Comparison of ENCODE assay signal across 35 cellular contexts in the genomic region with DNA sequence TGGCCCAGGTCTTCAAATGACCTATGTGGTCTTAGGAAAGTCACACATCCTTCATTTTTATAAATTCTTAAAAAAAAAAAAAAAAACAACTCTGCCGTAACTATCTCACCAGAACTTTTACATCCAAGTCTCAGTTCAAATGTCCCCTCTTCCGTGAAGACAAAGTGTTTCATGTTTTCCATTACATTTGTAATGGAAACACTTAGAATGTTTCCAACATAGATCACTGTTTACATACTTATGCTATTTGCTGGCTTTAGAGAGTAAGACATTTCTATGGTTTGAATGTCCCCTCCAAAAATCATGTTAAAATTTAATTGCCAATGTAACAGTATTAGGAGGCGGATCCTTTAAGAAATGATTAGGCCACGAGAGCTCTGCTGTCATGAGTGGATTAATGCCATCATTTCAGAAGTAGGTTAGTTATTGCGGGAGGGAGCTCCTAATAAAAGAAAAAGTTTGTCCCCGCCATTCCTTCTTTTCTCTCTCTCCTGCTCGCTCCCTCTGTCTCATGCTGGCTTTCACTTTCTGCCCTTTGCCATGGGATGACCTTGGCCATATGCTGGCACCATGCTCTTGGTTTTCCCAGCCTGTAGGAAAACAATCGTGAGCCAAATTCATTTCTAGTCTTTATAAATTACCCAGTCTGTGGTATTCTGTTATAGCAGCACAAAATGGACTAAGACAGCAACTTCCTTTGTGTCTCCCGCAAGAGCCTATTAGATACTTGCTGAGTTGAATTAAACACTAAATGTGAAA.
"Had no signal": no experiment of that assay in that cellular context is flagged by ENCODE, and none has a peak within 500 bp of the region (broad histone marks: within the 10 kb centered on the region; RNA-seq: fewer than 3 reads in every experiment).

No MANE protein-coding gene starts in this region.

- H3K27ac ChIP-seq: brain microvascular endothelial cell, cardiac muscle cell, Peyer's patch, RWPE1, VCaP had no signal

- H3K4me1 Mint-ChIP-seq: activated B cell treated with CpG ODN at 0.5 μM for 24 hours; activated CD4-positive, alpha-beta memory T cell treated with anti-CD3 and anti-CD28 coated beads, Interleukin-2, amount 10 ng/mL, durations not matched to agents 7 days and 5 days; activated CD8-positive, alpha-beta memory T cell treated with anti-CD3 and anti-CD28 coated beads, Interleukin-2, amount 10 ng/mL, durations not matched to agents 7 days and 5 days; activated naive CD4-positive, alpha-beta T cell treated with anti-CD3 and anti-CD28 coated beads, Interleukin-2, amount 10 ng/mL, durations not matched to agents 7 days and 5 days; activated naive CD8-positive, alpha-beta T cell treated with anti-CD3 and anti-CD28 coated beads, Interleukin-2, amount 50 U/mL, for 24 hours; T-cell; T-helper 17 cell had no signal

- DNase-seq: activated B cell treated with CpG ODN at 0.5 μM for 24 hours; activated CD4-positive, alpha-beta memory T cell treated with anti-CD3 and anti-CD28 coated beads, Interleukin-2, amount 10 ng/mL, durations not matched to agents 7 days and 5 days; activated CD4-positive, alpha-beta T cell treated with anti-CD3 and anti-CD28 coated beads for 4 hours; activated CD4-positive, CD25-positive, alpha-beta regulatory T cell treated with anti-CD3 and anti-CD28 coated beads, Interleukin-2, amount 50 U/mL, for 72 hours; activated CD8-positive, alpha-beta memory T cell treated with anti-CD3 and anti-CD28 coated beads for 24 hours; activated CD8-positive, alpha-beta memory T cell treated with anti-CD3 and anti-CD28 coated beads, Interleukin-2, amount 10 ng/mL, durations not matched to agents 7 days and 5 days; activated CD8-positive, alpha-beta memory T cell treated with anti-CD3 and anti-CD28 coated beads, Interleukin-2, amount 50 U/mL, for 48 hours; activated effector memory CD4-positive, alpha-beta T cell treated with Interleukin-2 at 50 U/mL for 16 hours; activated naive CD4-positive, alpha-beta T cell treated with anti-CD3 and anti-CD28 coated beads, Interleukin-2, amount 10 ng/mL, durations not matched to agents 7 days and 5 days; activated naive CD8-positive, alpha-beta T cell treated with anti-CD3 and anti-CD28 coated beads, Interleukin-2, amount 50 U/mL, for 24 hours; activated T-cell treated with anti-CD3 and anti-CD28 coated beads, Interleukin-2, amount 50 U/mL, for 48 hours; anterior cingulate cortex; brain microvascular endothelial cell; NCI-H1092 treated with DMSO at 0.1 percent for 48 hours; NCI-H1417; NCI-H146; NCI-H187; NCI-H2029 treated with DMSO at 0.1 percent for 48 hours; NCI-H2107; NCI-H2171; NCI-H510A; NCI-H526; NCI-H748 treated with DMSO at 0.1 percent for 48 hours; NK-92 treated with Interleukin-12 subunit alpha and Interleukin-12 subunit beta, amount 100 ng/mL, for 24 hours; PC-3; Peyer's patch; SIG-M5; T-cell; T-helper 17 cell had no signal

- H3K4me3 ChIP-seq: cardiac muscle cell, Peyer's patch had no signal

- H3K9me3 ChIP-seq: Peyer's patch had no signal

- H3K27me3 ChIP-seq: brain microvascular endothelial cell, cardiac muscle cell, Peyer's patch had no signal

- H3K4me1 ChIP-seq: Peyer's patch had no signal

- H3K36me3 ChIP-seq: brain microvascular endothelial cell, cardiac muscle cell, Peyer's patch had no signal

- ATAC-seq: activated CD8-positive, alpha-beta memory T cell treated with anti-CD3 and anti-CD28 coated beads, Interleukin-2, amount 10 ng/mL, durations not matched to agents 7 days and 5 days; activated naive CD8-positive, alpha-beta T cell treated with anti-CD3 and anti-CD28 coated beads, Interleukin-2, amount 50 U/mL, for 24 hours; PC-3; Right ventricle myocardium inferior; SK-N-SH treated with all-trans-retinoic acid at 6 μM for 48 hours; T-cell; T-helper 17 cell had no signal

- H3K4me3 Mint-ChIP-seq: activated B cell treated with CpG ODN at 0.5 μM for 24 hours; activated CD4-positive, alpha-beta memory T cell treated with anti-CD3 and anti-CD28 coated beads, Interleukin-2, amount 10 ng/mL, durations not matched to agents 7 days and 5 days; activated CD8-positive, alpha-beta memory T cell treated with anti-CD3 and anti-CD28 coated beads, Interleukin-2, amount 10 ng/mL, durations not matched to agents 7 days and 5 days; activated naive CD4-positive, alpha-beta T cell treated with anti-CD3 and anti-CD28 coated beads, Interleukin-2, amount 10 ng/mL, durations not matched to agents 7 days and 5 days; activated naive CD8-positive, alpha-beta T cell; activated naive CD8-positive, alpha-beta T cell treated with anti-CD3 and anti-CD28 coated beads, Interleukin-2, amount 50 U/mL, for 24 hours; T-cell; T-helper 17 cell had no signal

- H3K27ac Mint-ChIP-seq: activated B cell treated with CpG ODN at 0.5 μM for 24 hours; activated CD4-positive, alpha-beta memory T cell treated with anti-CD3 and anti-CD28 coated beads, Interleukin-2, amount 10 ng/mL, durations not matched to agents 7 days and 5 days; activated CD8-positive, alpha-beta memory T cell treated with anti-CD3 and anti-CD28 coated beads, Interleukin-2, amount 10 ng/mL, durations not matched to agents 7 days and 5 days; activated naive CD4-positive, alpha-beta T cell treated with anti-CD3 and anti-CD28 coated beads, Interleukin-2, amount 10 ng/mL, durations not matched to agents 7 days and 5 days; activated naive CD8-positive, alpha-beta T cell; activated naive CD8-positive, alpha-beta T cell treated with anti-CD3 and anti-CD28 coated beads, Interleukin-2, amount 50 U/mL, for 24 hours; T-cell; T-helper 17 cell had no signal

- H3K36me3 Mint-ChIP-seq: activated CD8-positive, alpha-beta memory T cell treated with anti-CD3 and anti-CD28 coated beads, Interleukin-2, amount 10 ng/mL, durations not matched to agents 7 days and 5 days; activated naive CD4-positive, alpha-beta T cell treated with anti-CD3 and anti-CD28 coated beads, Interleukin-2, amount 10 ng/mL, durations not matched to agents 7 days and 5 days; activated naive CD8-positive, alpha-beta T cell; T-cell had no signal
